8 cellular contexts compared by ENCODE assay signal in the genomic region with DNA sequence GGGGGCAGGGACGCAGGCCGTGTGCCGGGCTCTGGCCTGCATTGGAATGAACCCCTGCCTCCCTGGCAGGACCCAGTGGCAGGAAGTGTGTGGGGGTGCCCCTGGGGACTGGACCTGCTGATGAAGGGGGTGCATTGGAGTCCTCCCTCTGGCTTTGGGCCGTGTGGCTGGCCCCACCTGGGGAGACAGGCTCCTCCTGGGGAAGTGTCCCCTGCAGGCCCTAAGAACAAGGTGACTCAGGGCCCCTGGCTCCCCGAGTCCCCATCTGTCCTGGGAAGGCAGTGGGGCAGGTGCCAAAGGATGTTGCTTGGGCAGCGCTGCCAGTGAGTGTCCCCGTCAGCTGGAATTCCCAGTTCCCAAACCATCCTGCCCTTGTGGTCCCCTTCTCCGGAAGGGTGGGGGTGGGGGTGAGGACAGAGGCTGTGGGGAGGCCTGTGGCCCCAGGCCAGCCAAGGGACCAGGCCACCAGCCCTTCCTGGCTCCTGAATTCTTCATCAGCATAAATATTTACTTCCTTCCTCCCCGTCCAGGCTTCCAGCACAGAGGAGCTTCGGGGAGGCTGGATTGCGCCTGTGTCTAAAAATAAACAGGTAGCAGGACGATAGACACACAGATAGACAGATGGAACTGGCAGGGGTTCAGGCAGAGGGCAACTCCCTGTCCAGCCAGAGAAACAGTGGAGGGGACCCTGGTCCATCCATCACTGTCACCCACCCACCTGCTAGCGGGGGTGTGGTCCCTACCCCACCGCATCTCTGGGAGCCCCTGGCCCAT. TPM values are rescaled to one million over a fixed set of nuclear protein-coding genes. Genes with fewer than 3 reads are reported as not detected.
A peak's percentile ranks its signal among the peaks of the same experiment; 100 is the strongest.
DNase-seq lines count a peak whose midpoint lies in the region; ATAC-seq, FAIRE-seq and TF ChIP-seq lines count a peak whose summit lies in the region.

No MANE protein-coding gene starts in this region.

- no peak for TF ChIP-seq POLR2A in A549 (IDR thresholded peaks at IDR 0.05; ENCODE audit: low read length)
- no peak for TF ChIP-seq POLR2A in esophagus muscularis mucosa (IDR thresholded peaks at IDR 0.05; ENCODE audit: low read depth)

- no peak for FAIRE-seq in A549 (lab: Jason Lieb, UNC)

- H2AFZ ChIP-seq in MM.1S (ENCODE audit: low read length): peak overlapping the region; percentile 30; the same call in 1 of the 2 replicates

- H3K79me2 ChIP-seq in MM.1S (ENCODE audit: low read length): no peaks in the 10 kb centered on the region

- H3F3A ChIP-seq in MM.1S (ENCODE audit: insufficient read depth, low read length): no peaks in the 10 kb centered on the region

- H3K27ac ChIP-seq in A549: peak overlapping the region; percentile 60 to 87
- H3K27ac ChIP-seq in MM.1S (ENCODE audit: low read length): no peak overlapping the region
- peak overlapping the region; percentile 79 to 90 (median 88) for H3K27ac ChIP-seq in esophagus muscularis mucosa (replicated peaks in 1 of 4)

- H3K9ac ChIP-seq in MM.1S (ENCODE audit: low read length): no peak overlapping the region

- no peaks in the 10 kb centered on the region for H4K20me1 ChIP-seq in MM.1S (ENCODE audit: insufficient read depth, low read length)

- TF ChIP-seq EP300 in A549 (IDR thresholded peaks at IDR 0.05) (no peak), esophagus muscularis mucosa (IDR thresholded peaks at IDR 0.05) (no peak)

- H3K4me3 Mint-ChIP-seq in nephron (peak overlapping the region; percentile 49 to 76 (median 55)), endothelial cell (ENCODE audit: unreplicated experiment) (no peak overlapping the region)

- TF ChIP-seq CTCF in A549 (IDR thresholded peaks at IDR 0.05) (no peak), MM.1S (IDR thresholded peaks at IDR 0.05; ENCODE audit: low read length) (no peak), esophagus muscularis mucosa (IDR thresholded peaks at IDR 0.05) (no peak), nephron (IDR thresholded peaks at IDR 0.05; ENCODE audit: unreplicated experiment in 3 of 3) (no peak), endothelial cell (IDR thresholded peaks at IDR 0.05; ENCODE audit: unreplicated experiment) (no peak)

- no peaks in the 10 kb centered on the region for H3K9me3 Mint-ChIP-seq in nephron
- H3K9me3 Mint-ChIP-seq in endothelial cell (ENCODE audit: unreplicated experiment): no peaks in the 10 kb centered on the region

- H3K4me1 ChIP-seq in A549: peaks cover 55% of the 10 kb centered on the region
- no peaks in the 10 kb centered on the region for H3K4me1 ChIP-seq in MM.1S (ENCODE audit: low read length)
- peaks cover 55 to 81% (median 76%) of the 10 kb centered on the region in 4 donors for H3K4me1 ChIP-seq in esophagus muscularis mucosa

- H3K4me2 ChIP-seq in A549 (peak overlapping the region; percentile 67), MM.1S (ENCODE audit: low read depth, low read length) (peak overlapping the region; percentile 78; the same call in 1 of the 2 replicates)

- H3K27me3 Mint-ChIP-seq in nephron (ENCODE audit: low read depth) (no peaks in the 10 kb centered on the region), endothelial cell (ENCODE audit: unreplicated experiment) (peaks cover 2% of the 10 kb centered on the region)

- H3K9me3 ChIP-seq in A549 (no peaks in the 10 kb centered on the region), MM.1S (replicated peaks; ENCODE audit: insufficient read depth, low read length) (no peaks in the 10 kb centered on the region), esophagus muscularis mucosa (no peaks in the 10 kb centered on the region)

- H3K4me3 ChIP-seq in A549 (no peak overlapping the region), MM.1S (ENCODE audit: low read length) (no peak overlapping the region), esophagus muscularis mucosa (peak overlapping the region; percentile 48 to 56 (median 50))

- ATAC-seq in A549: peak; percentile 7 to 10; a peak in 3 of 6 replicates
- ATAC-seq in HG03108 (IDR thresholded peaks at IDR 0.05; ENCODE audit: unreplicated experiment): no peak
- no peak for ATAC-seq in GM19397 (IDR thresholded peaks at IDR 0.05; ENCODE audit: unreplicated experiment)

- H3K36me3 Mint-ChIP-seq in nephron (ENCODE audit: low read depth) (peaks cover 3% of the 10 kb centered on the region), endothelial cell (ENCODE audit: low read depth, unreplicated experiment) (no peaks in the 10 kb centered on the region)

- CTCF ChIA-PET in A549 (lab: Yijun Ruan, JAX): interaction anchor here (0.9 to 22.8 kb wide), 17 partner anchors 12 to 346 kb away, joined by 3 to 423 read pairs (median 19); a partner anchor contains a TSS

- H3K4me1 Mint-ChIP-seq in nephron (peaks cover 23% of the 10 kb centered on the region), endothelial cell (ENCODE audit: unreplicated experiment) (peaks cover 3% of the 10 kb centered on the region)

- H3K36me3 ChIP-seq in MM.1S (replicated peaks; ENCODE audit: insufficient read depth, low read length) (no peaks in the 10 kb centered on the region), esophagus muscularis mucosa (peaks cover 0 to 19% (median 18%) of the 10 kb centered on the region in 4 donors)

- POLR2A ChIA-PET in A549 (lab: Yijun Ruan, JAX): no interaction called here

- 44% methylated on average over 12 of the region's 14 CpGs for WGBS in A549 (ENCODE audit: missing lambda C conversion rate)
- WGBS in esophagus muscularis mucosa: 26% methylated on average over 7 of the region's 14 CpGs

- H3K27ac Mint-ChIP-seq in nephron (peak overlapping the region; percentile 64 to 81 (median 78)), endothelial cell (ENCODE audit: unreplicated experiment) (no peak overlapping the region)

- H3K27me3 ChIP-seq in MM.1S (replicated peaks; ENCODE audit: insufficient read depth, low read length): peaks cover 39% of the 10 kb centered on the region
- H3K27me3 ChIP-seq in esophagus muscularis mucosa: no peaks in the 10 kb centered on the region

- TF ChIP-seq RAD21 in A549 (conservative IDR thresholded peaks at IDR 0.05 in 1 of 2, IDR thresholded peaks at IDR 0.05 in 1 of 2): no peak

- DNase-seq in A549 (ENCODE audit: low read depth in 1 of 2, low spot score in 1 of 2) (no peak), MM.1S (no peak), esophagus muscularis mucosa (ENCODE audit: extremely low spot score) (no peak), endothelial cell (ENCODE audit: low spot score) (no peak)
- DNase-seq in stimulated activated CD4-positive, alpha-beta T cell treated with anti-CD3 and anti-CD28 coated beads, Interleukin-2, amount 100 ng/mL, for 48 hours: no peak

- no peaks in the 10 kb centered on the region for H3K9me2 ChIP-seq in MM.1S (replicated peaks; ENCODE audit: insufficient read depth, low read length)

- intact Hi-C loops in esophagus muscularis mucosa (cut with DNase I): loop anchor here (1.0 to 5.0 kb wide), 3 partner anchors 36 to 126 kb away; a partner anchor contains a TSS

TF ChIP-seq in A549, 52 proteins besides CTCF, POLR2A, EP300 and RAD21:
- TF ChIP-seq MAFK (IDR thresholded peaks at IDR 0.05; ENCODE audit: partially characterized antibody) (no peak), CHD2 (IDR thresholded peaks at IDR 0.05; ENCODE audit: low read length, partially characterized antibody) (no peak), CEBPB (IDR thresholded peaks at IDR 0.05) (no peak), ESRRA (IDR thresholded peaks at IDR 0.05; ENCODE audit: borderline replicate concordance, low read length) (no peak), FOSB (CRISPR knock-in tag; IDR thresholded peaks at IDR 0.05) (no peak), SREBF2 (IDR thresholded peaks at IDR 0.05) (no peak)
- TF ChIP-seq, protein P1, sequence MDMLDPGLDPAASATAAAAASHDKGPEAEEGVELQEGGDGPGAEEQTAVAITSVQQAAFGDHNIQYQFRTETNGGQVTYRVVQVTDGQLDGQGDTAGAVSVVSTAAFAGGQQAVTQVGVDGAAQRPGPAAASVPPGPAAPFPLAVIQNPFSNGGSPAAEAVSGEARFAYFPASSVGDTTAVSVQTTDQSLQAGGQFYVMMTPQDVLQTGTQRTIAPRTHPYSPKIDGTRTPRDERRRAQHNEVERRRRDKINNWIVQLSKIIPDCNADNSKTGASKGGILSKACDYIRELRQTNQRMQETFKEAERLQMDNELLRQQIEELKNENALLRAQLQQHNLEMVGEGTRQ (IDR thresholded peaks at IDR 0.05): no peak
TF ChIP-seq in A549: peak in this region for 0.

RNA-seq across cellular contexts. Expression of a gene that starts 12.9 kb away (rescaled TPM):
- 5.5 and 6.8 TPM in 2 replicates for polyA plus RNA-seq in A549 (2011; rRNA removed)
- polyA plus RNA-seq in A549 (2012; cell fraction: cytosol; rRNA removed): 20.8 and 29.4 TPM in 2 replicates
- 37.1 and 54.5 TPM in 2 replicates for polyA plus RNA-seq in A549 (2012; cell fraction: nucleus; rRNA removed)
- polyA plus RNA-seq in A549 (2017; fragmentation: RNase III; extraction: RNeasy Plus Mini Kit Qiagen cat#74134 plus additional on column Dnase treatment): 15.8 to 19.5 TPM (median 16.3 TPM) in 3 replicates
- polyA minus RNA-seq in A549 (2011; rRNA and poly(A)+ RNA removed): 3.3 and 6.4 TPM in 2 replicates
- 10 to 100 TPM; 10.8 to 32.6 (median 14.9) TPM for total RNA-seq in esophagus muscularis mucosa
- 1.6 TPM for total RNA-seq in endothelial cell (ENCODE audit: unreplicated experiment)

RNA-seq across cellular contexts. Expression of a gene that starts 22.4 kb away (rescaled TPM):
- polyA plus RNA-seq in A549 (2011; rRNA removed): 42.5 and 55.1 TPM in 2 replicates
- polyA plus RNA-seq in A549 (2012; cell fraction: cytosol; rRNA removed): 169 and 194 TPM in 2 replicates
- polyA plus RNA-seq in A549 (2012; cell fraction: nucleus; rRNA removed): 144 and 160 TPM in 2 replicates
- 58.7 to 64.3 TPM (median 59.1 TPM) in 3 replicates for polyA plus RNA-seq in A549 (2017; fragmentation: RNase III; extraction: RNeasy Plus Mini Kit Qiagen cat#74134 plus additional on column Dnase treatment)
- polyA minus RNA-seq in A549 (2011; rRNA and poly(A)+ RNA removed): 9.2 and 9.3 TPM in 2 replicates
- total RNA-seq in esophagus muscularis mucosa: 10 to 100 TPM; 24.5 to 44.1 (median 40.2) TPM
- total RNA-seq in endothelial cell (ENCODE audit: unreplicated experiment): 29.5 TPM

RNA-seq across cellular contexts. Expression of a gene that starts 42.9 kb away (rescaled TPM):
- polyA plus RNA-seq in A549 (2011; rRNA removed) (2.0 and 2.3 TPM in 2 replicates), A549 (2017; fragmentation: RNase III; extraction: RNeasy Plus Mini Kit Qiagen cat#74134 plus additional on column Dnase treatment) (4.0 to 4.7 TPM (median 4.2 TPM) in 3 replicates)
- polyA plus RNA-seq in A549 (2012; cell fraction: cytosol; rRNA removed): 6.1 and 9.5 TPM in 2 replicates
- polyA plus RNA-seq in A549 (2012; cell fraction: nucleus; rRNA removed): 14.0 and 32.6 TPM in 2 replicates
- 1.3 and 1.8 TPM in 2 replicates for polyA minus RNA-seq in A549 (2011; rRNA and poly(A)+ RNA removed)
- total RNA-seq in esophagus muscularis mucosa (10 to 100 TPM in 3 of 4 donors, 1 to 10 TPM in 1; 7.1 to 31.3 (median 21.7) TPM), endothelial cell (ENCODE audit: unreplicated experiment) (0.67 TPM)

RNA-seq across cellular contexts. Expression of a gene that starts 55.9 kb away (rescaled TPM):
- 7.0 and 7.2 TPM in 2 replicates for polyA plus RNA-seq in A549 (2011; rRNA removed)
- 19.1 and 22.2 TPM in 2 replicates for polyA plus RNA-seq in A549 (2012; cell fraction: cytosol; rRNA removed)
- polyA plus RNA-seq in A549 (2012; cell fraction: nucleus; rRNA removed): 25.1 and 33.1 TPM in 2 replicates
- 13.6 to 15.7 TPM (median 14.7 TPM) in 3 replicates for polyA plus RNA-seq in A549 (2017; fragmentation: RNase III; extraction: RNeasy Plus Mini Kit Qiagen cat#74134 plus additional on column Dnase treatment)
- polyA minus RNA-seq in A549 (2011; rRNA and poly(A)+ RNA removed): 30.3 and 41.0 TPM in 2 replicates
- 1 to 10 TPM; 2.8 to 4.6 (median 3.7) TPM for total RNA-seq in esophagus muscularis mucosa
- 6.2 TPM for total RNA-seq in endothelial cell (ENCODE audit: unreplicated experiment)

Comparison
In these comparisons a context has a peak if more than half of its experiments do, and no peak if none do; other contexts are left out.
1. ATAC-seq: peak in A549 (2 of 2); none in HG03108 (single experiment) and GM19397 (single experiment).
2. H3K4me3 ChIP-seq: peak in esophagus muscularis mucosa (4 of 4); none in A549 (single experiment) and MM.1S (single experiment).